ENCODE assay signal across 11 cellular contexts in the genomic region with DNA sequence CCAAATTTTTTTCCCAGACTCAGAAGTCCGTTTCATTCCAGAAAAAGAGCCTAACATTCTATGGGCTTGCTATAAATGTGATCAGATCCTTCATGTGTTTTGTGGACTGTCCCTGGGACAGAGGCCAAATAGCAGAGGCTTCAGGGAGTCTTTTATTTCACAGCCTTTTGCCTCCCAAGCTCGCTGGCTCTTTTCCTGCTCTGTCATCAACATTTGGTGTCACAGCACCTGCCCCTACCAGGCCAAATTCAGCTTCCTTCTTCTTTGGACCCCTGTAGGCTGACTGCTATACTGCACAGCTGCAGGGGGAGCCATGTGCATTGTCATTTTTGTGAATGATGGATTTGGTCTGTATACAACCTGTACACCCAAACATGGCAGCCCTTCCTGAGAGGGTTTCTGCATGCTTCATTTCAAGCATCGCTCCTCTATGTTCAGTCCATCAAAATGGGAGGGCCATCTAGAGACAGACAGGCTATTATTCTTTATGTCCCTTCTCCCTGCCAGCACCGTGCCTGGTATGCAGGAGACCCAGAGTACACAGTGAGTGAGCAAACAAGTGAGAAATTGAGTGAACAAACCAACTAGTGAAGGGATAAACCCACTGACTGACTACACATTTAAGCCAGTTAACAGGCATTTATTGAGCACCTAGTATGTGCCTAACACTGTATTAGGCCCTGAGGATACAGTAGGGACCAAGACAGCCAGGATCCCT. TPM values are rescaled to one million over a fixed set of nuclear protein-coding genes. Genes with fewer than 3 reads are reported as not detected.
DNase-seq lines count a peak whose midpoint lies in the region; ATAC-seq and TF ChIP-seq lines count a peak whose summit lies in the region.
"Had no signal": no experiment of that assay in that cellular context is flagged by ENCODE, and none has a peak within 500 bp of the region (broad histone marks: within the 10 kb centered on the region; RNA-seq: fewer than 3 reads in every experiment).

No MANE protein-coding gene starts in this region.

- no peak overlapping the region for H3K14ac ChIP-seq in trophoblast cell (ENCODE audit: low read length)

- no peaks in the 10 kb centered on the region for H3K9me3 ChIP-seq in right atrium auricular region
- H3K9me3 ChIP-seq in trophoblast cell (ENCODE audit: insufficient read depth, low read depth, low read length): peaks cover 3% of the 10 kb centered on the region

- no peak overlapping the region for H3K4me2 ChIP-seq in trophoblast cell (ENCODE audit: low read length)

- no peak overlapping the region for H3K4ac ChIP-seq in trophoblast cell (ENCODE audit: low read depth, low read length)

- no CpG with 5 or more reads among the region's 4 CpGs for WGBS in trophoblast cell (ENCODE audit: extremely low coverage, insufficient coverage, insufficient read length)

- no peak overlapping the region for H3K9ac ChIP-seq in trophoblast cell (ENCODE audit: low read length)

- H3K27me3 ChIP-seq in right atrium auricular region: no peaks in the 10 kb centered on the region
- H3K27me3 ChIP-seq in trophoblast cell (ENCODE audit: insufficient read depth, low read length): no peaks in the 10 kb centered on the region

- no peak overlapping the region for H2BK12ac ChIP-seq in trophoblast cell (ENCODE audit: low read length)

- H3K36me3 ChIP-seq in right atrium auricular region (peaks cover 5% of the 10 kb centered on the region), trophoblast cell (ENCODE audit: control insufficient read depth in 1 of 2, insufficient read depth in 2 of 2, low read length in 2 of 2) (peaks cover 2 to 3% of the 10 kb centered on the region in 2 experiments)

- peak; percentile 59 for ATAC-seq in Right ventricle myocardium superior (ENCODE audit: poor library complexity)
- no peak for ATAC-seq in HG02588 (IDR thresholded peaks at IDR 0.05; ENCODE audit: unreplicated experiment)
- ATAC-seq: naive thymus-derived CD4-positive, alpha-beta T cell had no signal

- intact Hi-C loops in Right ventricle myocardium superior (cut with DNase I): loop anchor here (10.0 kb wide), 1 partner anchor 53 kb away; a partner anchor contains a TSS

- H4K12ac ChIP-seq in trophoblast cell (ENCODE audit: low read depth, low read length): no peak overlapping the region

- TF ChIP-seq CTCF in right atrium auricular region (IDR thresholded peaks at IDR 0.05) (no peak), fibroblast of the aortic adventitia (IDR thresholded peaks at IDR 0.05; ENCODE audit: insufficient read depth, low read length) (peak; percentile 4)

- DNase-seq in Right ventricle myocardium superior: no peak
- no peak for DNase-seq in right atrium auricular region (ENCODE audit: low spot score)
- no peak for DNase-seq in fibroblast of the aortic adventitia (ENCODE audit: low read depth)
- no peak for DNase-seq in T-helper 1 cell
- DNase-seq in trophoblast cell: no peak
- DNase-seq: activated CD4-positive, alpha-beta T cell treated with anti-CD3 and anti-CD28 coated beads, Interleukin-2, amount 50 U/mL, for 48 hours; EL; naive thymus-derived CD4-positive, alpha-beta T cell; NCI-H226; stimulated activated CD4-positive, alpha-beta T cell treated with anti-CD3 and anti-CD28 coated beads, Interleukin-12 subunit alpha, Interleukin-12 subunit beta, amount 100 ng/mL, for 4 hours had no signal

- peaks cover 0 to 10% of the 10 kb centered on the region in 2 donors for H3K4me1 ChIP-seq in right atrium auricular region
- no peaks in the 10 kb centered on the region for H3K4me1 ChIP-seq in trophoblast cell (ENCODE audit: control insufficient read depth in 1 of 2, insufficient read depth in 2 of 2, low read length in 2 of 2)

- H2AFZ ChIP-seq in trophoblast cell (ENCODE audit: insufficient read depth, low read length, poor library complexity): no peak overlapping the region

- H2BK5ac ChIP-seq in trophoblast cell (ENCODE audit: low read depth, low read length, poor library complexity): no peak overlapping the region

- no peak overlapping the region for H3K4me3 ChIP-seq in right atrium auricular region
- no peak overlapping the region for H3K4me3 ChIP-seq in fibroblast of the aortic adventitia (ENCODE audit: low read depth, low read length)
- no peak overlapping the region for H3K4me3 ChIP-seq in trophoblast cell (ENCODE audit: low read depth, low read length)

- H4K91ac ChIP-seq in trophoblast cell (ENCODE audit: low read depth, low read length): no peak overlapping the region

- H4K8ac ChIP-seq in trophoblast cell (ENCODE audit: low read depth, low read length): no peak overlapping the region

- no peak overlapping the region for H2BK120ac ChIP-seq in trophoblast cell (ENCODE audit: insufficient read depth, low read length, poor library complexity)

- H2AK5ac ChIP-seq in trophoblast cell (ENCODE audit: low read length): no peak overlapping the region

- H3K23ac ChIP-seq in trophoblast cell (ENCODE audit: low read length): no peak overlapping the region

- H3K27ac ChIP-seq in right atrium auricular region (no peak overlapping the region), trophoblast cell (ENCODE audit: low read depth, low read length) (no peak overlapping the region)

- no peaks in the 10 kb centered on the region for H3K79me1 ChIP-seq in trophoblast cell (ENCODE audit: low read length)

- H3K18ac ChIP-seq in trophoblast cell (ENCODE audit: low read length): no peak overlapping the region

- H3K79me2 ChIP-seq in trophoblast cell (ENCODE audit: control insufficient read depth, insufficient read depth, low read length, poor library complexity): no peaks in the 10 kb centered on the region

RNA-seq across cellular contexts. Expression of a gene that starts 17.9 kb away (rescaled TPM):
- total RNA-seq in Right ventricle myocardium superior: 22.5 TPM
- 10 to 100 TPM in 1 of 2 donors, 1 to 10 TPM in 1; 10.0 to 10.9 TPM for total RNA-seq in right atrium auricular region
- 10.8 and 19.0 TPM in 2 replicates for total RNA-seq in fibroblast of the aortic adventitia (ENCODE audit: low replicate concordance)
- polyA plus RNA-seq in trophoblast cell (2013): 8.7 and 9.9 TPM in 2 replicates

RNA-seq across cellular contexts. Expression of a gene that starts 18.1 kb away (rescaled TPM):
- total RNA-seq in Right ventricle myocardium superior: 12.0 TPM
- 10 to 100 TPM; 12.1 to 14.7 TPM for total RNA-seq in right atrium auricular region
- 8.5 and 9.9 TPM in 2 replicates for total RNA-seq in fibroblast of the aortic adventitia (ENCODE audit: low replicate concordance)
- polyA plus RNA-seq in trophoblast cell (2013): 4.4 and 5.4 TPM in 2 replicates

RNA-seq across cellular contexts. Expression of a gene that starts 44.5 kb away (rescaled TPM):
- total RNA-seq in Right ventricle myocardium superior (12.0 TPM), right atrium auricular region (10 to 100 TPM; 18.3 to 22.5 TPM), fibroblast of the aortic adventitia (ENCODE audit: low replicate concordance) (19.3 and 64.4 TPM in 2 replicates)
- 7.8 and 8.5 TPM in 2 replicates for polyA plus RNA-seq in trophoblast cell (2013)

RNA-seq across cellular contexts. Expression of a gene that starts 50.6 kb away (rescaled TPM):
- total RNA-seq in Right ventricle myocardium superior: 8.3 TPM
- 10 to 100 TPM; 11.3 to 13.8 TPM for total RNA-seq in right atrium auricular region
- total RNA-seq in fibroblast of the aortic adventitia (ENCODE audit: low replicate concordance): 5.5 and 14.0 TPM in 2 replicates
- 7.5 and 8.2 TPM in 2 replicates for polyA plus RNA-seq in trophoblast cell (2013)
